Comparison of ENCODE assay signal across 18 cellular contexts in the genomic region with DNA sequence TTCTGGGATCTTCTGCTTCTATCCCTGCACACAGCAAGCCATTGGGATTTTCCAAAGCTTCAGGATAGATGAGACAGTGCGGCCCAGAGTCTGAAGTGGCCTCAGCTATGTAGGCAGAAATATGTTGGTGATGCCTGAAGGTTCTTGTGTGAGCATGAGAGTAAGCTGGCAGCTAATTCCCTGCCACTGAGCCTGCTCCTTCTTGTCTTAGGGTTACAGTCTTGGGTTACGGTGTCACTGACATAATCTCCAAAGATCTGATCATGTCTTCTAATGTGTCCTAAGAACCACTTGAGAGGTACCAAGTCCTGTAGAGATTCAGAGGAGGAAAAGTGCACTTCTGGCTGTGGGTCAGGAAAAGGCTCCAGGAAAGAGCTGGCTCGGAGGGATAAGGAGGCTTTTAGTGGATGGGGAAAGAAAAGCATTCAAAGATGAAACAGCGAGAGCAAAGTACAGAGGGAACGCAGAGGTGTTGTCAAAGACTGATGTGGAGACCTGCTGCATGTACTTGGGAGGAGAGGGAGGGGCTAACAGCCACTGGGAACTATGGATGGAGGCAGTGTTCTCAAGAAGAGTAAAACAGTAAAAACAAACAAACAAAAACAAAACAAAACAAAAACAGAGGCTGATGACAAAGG.
"Had no signal": no experiment of that assay in that cellular context is flagged by ENCODE, and none has a peak within 500 bp of the region (broad histone marks: within the 10 kb centered on the region; RNA-seq: fewer than 3 reads in every experiment).

No MANE protein-coding gene starts in this region.

- ATAC-seq: body of pancreas; effector memory CD8-positive, alpha-beta T cell; foreskin keratinocyte had no signal

- H3K27me3 ChIP-seq: body of pancreas, stomach had no signal

- H3K27ac ChIP-seq: body of pancreas, epithelial cell of prostate, foreskin keratinocyte, prostate gland, stomach, VCaP had no signal

- DNase-seq: activated CD4-positive, alpha-beta T cell treated with anti-CD3 and anti-CD28 coated beads for 1 hour; activated CD4-positive, alpha-beta T cell treated with anti-CD3 and anti-CD28 coated beads, Interleukin-2, amount 50 U/mL, for 4 hours; activated naive CD4-positive, alpha-beta T cell treated with Interleukin-2 at 50 U/mL for 16 hours; body of pancreas; effector memory CD8-positive, alpha-beta T cell; foreskin keratinocyte; hippocampal formation; right cardiac atrium; stimulated activated CD4-positive, alpha-beta T cell treated with anti-CD3 and anti-CD28 coated beads, Interleukin-15, amount 100 ng/mL, for 24 hours; stimulated activated CD4-positive, alpha-beta T cell treated with anti-CD3 and anti-CD28 coated beads, Interleukin-4, amount 100 ng/mL, for 1 hour; stomach; T-helper 1 cell; T-helper 9 cell; trophoblast cell had no signal

- H3K9me3 ChIP-seq: body of pancreas, prostate gland, stomach had no signal

- H3K36me3 ChIP-seq: prostate gland, stomach had no signal

- H3K4me3 ChIP-seq: body of pancreas, lung, prostate gland, stomach had no signal

- H3K4me1 ChIP-seq: body of pancreas, foreskin keratinocyte, prostate gland had no signal
